In the genomic region with DNA sequence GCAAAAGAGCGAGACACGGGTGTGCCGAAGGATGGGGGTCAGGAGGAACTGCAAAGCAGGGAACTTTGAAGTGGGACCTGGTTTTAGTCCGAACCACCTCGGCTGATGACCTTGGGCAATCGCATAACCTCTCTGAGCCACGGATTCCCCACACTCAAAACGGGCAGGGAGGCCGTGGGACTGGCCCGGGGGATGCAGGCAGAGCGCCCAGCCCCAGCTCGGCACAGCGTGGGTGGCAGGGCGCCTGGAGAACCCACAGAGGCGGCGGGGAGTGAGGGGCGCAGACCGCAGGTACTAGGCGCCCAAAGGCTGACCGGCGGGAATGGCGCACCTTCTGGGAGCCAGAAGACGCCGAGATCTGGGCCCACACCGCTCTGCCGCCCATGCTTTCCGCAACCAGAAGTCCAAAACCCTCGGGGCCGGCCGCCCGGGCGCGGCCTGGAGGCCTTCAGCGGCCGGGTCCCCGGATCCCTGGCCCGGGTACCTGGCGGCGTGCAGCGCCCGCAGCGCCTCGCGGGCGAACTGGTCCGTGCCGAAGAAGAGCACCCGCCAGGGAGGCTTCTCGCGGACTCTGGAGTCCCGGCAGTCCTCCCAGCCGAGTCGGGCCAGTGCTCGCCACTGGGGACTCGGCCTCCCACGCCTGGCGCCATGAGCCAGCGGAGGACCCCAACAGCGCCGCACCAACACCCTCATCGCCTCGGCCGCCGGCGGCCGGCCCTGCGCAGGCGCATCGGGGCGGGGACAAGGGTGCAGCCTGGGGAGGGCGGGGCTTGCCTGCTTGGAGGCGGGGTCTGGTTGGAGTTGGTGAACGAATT, we compare ENCODE assay signal across 8 cellular contexts. TPM values are rescaled to one million over a fixed set of nuclear protein-coding genes. Genes with fewer than 3 reads are reported as not detected.
DNase-seq lines count a peak whose midpoint lies in the region; ATAC-seq and TF ChIP-seq lines count a peak whose summit lies in the region.

TSS of gene MTFMT (minus strand) at position 719 of the 815 bp plus-strand sequence. CDS start at position 693, 26 bp downstream.

- H3K9me3 Mint-ChIP-seq in Calu3 (ENCODE audit: low read depth, unreplicated experiment): no peaks in the 10 kb centered on the region
- H3K9me3 Mint-ChIP-seq in stimulated activated naive CD8-positive, alpha-beta T cell treated with anti-CD3 and anti-CD28 coated beads, Interleukin-15, Interleukin-2, amounts not matched to agents 100 ng/mL and 50 ng/mL, for 24 hours: no peaks in the 10 kb centered on the region

- H3K9ac ChIP-seq in neural cell (ENCODE audit: low read length): peak within 1 kb of the TSS; percentile 80

- H3K79me2 ChIP-seq in neural cell (replicated peaks; ENCODE audit: insufficient read depth, low read length): peaks cover 3% of the 10 kb centered on the region

- no peaks in the 10 kb centered on the region for H3K36me3 ChIP-seq in neural cell (ENCODE audit: insufficient read depth, low read length)

- intact Hi-C loops in Calu3 (cut with micrococcal nuclease; ENCODE audit: unreplicated experiment): no loop called here

- H3K27me3 Mint-ChIP-seq in Calu3 (ENCODE audit: unreplicated experiment): peaks cover 13% of the 10 kb centered on the region
- peaks cover 18% of the 10 kb centered on the region for H3K27me3 Mint-ChIP-seq in stimulated activated naive CD8-positive, alpha-beta T cell treated with anti-CD3 and anti-CD28 coated beads, Interleukin-15, Interleukin-2, amounts not matched to agents 100 ng/mL and 50 ng/mL, for 24 hours

- peak within 1 kb of the TSS; percentile 79 for H3K4me3 Mint-ChIP-seq in Calu3 (ENCODE audit: low read depth, unreplicated experiment)
- H3K4me3 Mint-ChIP-seq in stimulated activated naive CD8-positive, alpha-beta T cell treated with anti-CD3 and anti-CD28 coated beads, Interleukin-15, Interleukin-2, amounts not matched to agents 100 ng/mL and 50 ng/mL, for 24 hours: peak within 1 kb of the TSS; percentile 94

- CTCF ChIA-PET in Calu3 (lab: Charles Lee): no interaction called here

- no peaks in the 10 kb centered on the region for H4K20me1 ChIP-seq in neural cell (ENCODE audit: insufficient read depth)

- H3K9me3 ChIP-seq in neural cell (ENCODE audit: low read length): no peaks in the 10 kb centered on the region

- peak within 1 kb of the TSS; percentile 70 for H3K4me2 ChIP-seq in neural cell (ENCODE audit: low read length)

- TF ChIP-seq CTCF in Calu3 (IDR thresholded peaks at IDR 0.05; ENCODE audit: unreplicated experiment) (no peak), neural cell (IDR thresholded peaks at IDR 0.05; ENCODE audit: poor library complexity, severe bottlenecking) (no peak)

- H3K9me2 ChIP-seq in neural cell (ENCODE audit: insufficient read depth, low read length): no peaks in the 10 kb centered on the region

- H2AFZ ChIP-seq in neural cell (ENCODE audit: low read depth, low read length): peak within 1 kb of the TSS; percentile 74

- H3K4me1 Mint-ChIP-seq in Calu3 (ENCODE audit: low read depth, unreplicated experiment): peaks cover 19% of the 10 kb centered on the region
- H3K4me1 Mint-ChIP-seq in stimulated activated naive CD8-positive, alpha-beta T cell treated with anti-CD3 and anti-CD28 coated beads, Interleukin-15, Interleukin-2, amounts not matched to agents 100 ng/mL and 50 ng/mL, for 24 hours (ENCODE audit: low read depth): peaks cover 15% of the 10 kb centered on the region

- TF ChIP-seq EP300 in Ishikawa (IDR thresholded peaks at IDR 0.05; ENCODE audit: borderline replicate concordance): 0 out of 2 replicates have a peak, but pooled peaks have one; percentile 6
- TF ChIP-seq EP300 in neural cell (conservative IDR thresholded peaks at IDR 0.05; ENCODE audit: poor library complexity, severe bottlenecking): no peak

- no peaks in the 10 kb centered on the region for H3F3A ChIP-seq in neural cell (ENCODE audit: insufficient read depth, low read length, poor library complexity, severe bottlenecking)

- peak; percentile 96 for TF ChIP-seq POLR2A in Raji (IDR thresholded peaks at IDR 0.05; ENCODE audit: insufficient read depth, low read depth, low read length)

- peak within 1 kb of the TSS; percentile 57 for H3K27ac Mint-ChIP-seq in Calu3 (ENCODE audit: unreplicated experiment)
- peak within 1 kb of the TSS; percentile 86 for H3K27ac Mint-ChIP-seq in stimulated activated naive CD8-positive, alpha-beta T cell treated with anti-CD3 and anti-CD28 coated beads, Interleukin-15, Interleukin-2, amounts not matched to agents 100 ng/mL and 50 ng/mL, for 24 hours

- peak; percentile 58 for ATAC-seq in GM21367 (IDR thresholded peaks at IDR 0.05; ENCODE audit: unreplicated experiment)

- H3K27ac ChIP-seq in neural cell (ENCODE audit: low read length): peak within 1 kb of the TSS; percentile 7

- no peak for TF ChIP-seq RAD21 in Ishikawa (IDR thresholded peaks at IDR 0.05; ENCODE audit: low read depth)
- TF ChIP-seq RAD21 in neural cell (conservative IDR thresholded peaks at IDR 0.05): no peak

- peaks cover 25% of the 10 kb centered on the region for H3K36me3 Mint-ChIP-seq in Calu3 (ENCODE audit: insufficient read depth, unreplicated experiment)
- peaks cover 24% of the 10 kb centered on the region for H3K36me3 Mint-ChIP-seq in stimulated activated naive CD8-positive, alpha-beta T cell treated with anti-CD3 and anti-CD28 coated beads, Interleukin-15, Interleukin-2, amounts not matched to agents 100 ng/mL and 50 ng/mL, for 24 hours (ENCODE audit: low read depth)

- peak within 1 kb of the TSS; percentile 96 for H3K4me3 ChIP-seq in neural cell (ENCODE audit: low read length)

- BruUV-seq in Calu3 (replicated peaks; lab: Mats Ljungman, UMichigan): no TSS peak

- no peaks in the 10 kb centered on the region for H3K27me3 ChIP-seq in neural cell (ENCODE audit: insufficient read depth, low read depth, low read length)

- peak; percentile 96 for DNase-seq in Calu3
- peak; percentile 90 for DNase-seq in activated effector memory CD4-positive, alpha-beta T cell treated with Interleukin-2 at 50 U/mL for 16 hours
- DNase-seq in fibroblast of the conjunctiva (ENCODE audit: low read depth): peak; percentile 53

TF ChIP-seq in Ishikawa, 13 proteins besides CTCF, POLR2A, EP300 and RAD21 (continues in another document):
- TF ChIP-seq FOXM1 (IDR thresholded peaks at IDR 0.05; ENCODE audit: borderline replicate concordance, low read depth) (no peak), TCF12 (IDR thresholded peaks at IDR 0.05; ENCODE audit: low read depth) (no peak), EGR1 (IDR thresholded peaks at IDR 0.05) (peak; percentile 57), YY1 (IDR thresholded peaks at IDR 0.05; ENCODE audit: low read depth) (peak; percentile 86), NFIC (IDR thresholded peaks at IDR 0.05) (no peak), CEBPB (IDR thresholded peaks at IDR 0.05) (no peak), TAF1 (IDR thresholded peaks at IDR 0.05; ENCODE audit: low read depth) (peak; percentile 88)
- TF ChIP-seq, protein P1, sequence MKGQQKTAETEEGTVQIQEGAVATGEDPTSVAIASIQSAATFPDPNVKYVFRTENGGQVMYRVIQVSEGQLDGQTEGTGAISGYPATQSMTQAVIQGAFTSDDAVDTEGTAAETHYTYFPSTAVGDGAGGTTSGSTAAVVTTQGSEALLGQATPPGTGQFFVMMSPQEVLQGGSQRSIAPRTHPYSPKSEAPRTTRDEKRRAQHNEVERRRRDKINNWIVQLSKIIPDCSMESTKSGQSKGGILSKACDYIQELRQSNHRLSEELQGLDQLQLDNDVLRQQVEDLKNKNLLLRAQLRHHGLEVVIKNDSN (IDR thresholded peaks at IDR 0.05): no peak
- TF ChIP-seq, protein P2, sequence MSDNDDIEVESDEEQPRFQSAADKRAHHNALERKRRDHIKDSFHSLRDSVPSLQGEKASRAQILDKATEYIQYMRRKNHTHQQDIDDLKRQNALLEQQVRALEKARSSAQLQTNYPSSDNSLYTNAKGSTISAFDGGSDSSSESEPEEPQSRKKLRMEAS (IDR thresholded peaks at IDR 0.05): no peak; the same call in 1 of the 2 replicates

TF ChIP-seq in neural cell, 6 proteins besides CTCF, POLR2A, EP300 and RAD21:
- TF ChIP-seq TAF1 (IDR thresholded peaks at IDR 0.05; ENCODE audit: low read depth) (peak; percentile 45), EZH2 (IDR thresholded peaks at IDR 0.05; ENCODE audit: borderline replicate concordance, insufficient read depth, low read length, poor library complexity, severe bottlenecking) (no peak), SMC3 (conservative IDR thresholded peaks at IDR 0.05; ENCODE audit: poor library complexity) (no peak), MXI1 (conservative IDR thresholded peaks at IDR 0.05; ENCODE audit: poor library complexity, severe bottlenecking) (peak; percentile 93), POLR2AphosphoS5 (IDR thresholded peaks at IDR 0.05) (peak; percentile 95)
- TF ChIP-seq, protein P3, sequence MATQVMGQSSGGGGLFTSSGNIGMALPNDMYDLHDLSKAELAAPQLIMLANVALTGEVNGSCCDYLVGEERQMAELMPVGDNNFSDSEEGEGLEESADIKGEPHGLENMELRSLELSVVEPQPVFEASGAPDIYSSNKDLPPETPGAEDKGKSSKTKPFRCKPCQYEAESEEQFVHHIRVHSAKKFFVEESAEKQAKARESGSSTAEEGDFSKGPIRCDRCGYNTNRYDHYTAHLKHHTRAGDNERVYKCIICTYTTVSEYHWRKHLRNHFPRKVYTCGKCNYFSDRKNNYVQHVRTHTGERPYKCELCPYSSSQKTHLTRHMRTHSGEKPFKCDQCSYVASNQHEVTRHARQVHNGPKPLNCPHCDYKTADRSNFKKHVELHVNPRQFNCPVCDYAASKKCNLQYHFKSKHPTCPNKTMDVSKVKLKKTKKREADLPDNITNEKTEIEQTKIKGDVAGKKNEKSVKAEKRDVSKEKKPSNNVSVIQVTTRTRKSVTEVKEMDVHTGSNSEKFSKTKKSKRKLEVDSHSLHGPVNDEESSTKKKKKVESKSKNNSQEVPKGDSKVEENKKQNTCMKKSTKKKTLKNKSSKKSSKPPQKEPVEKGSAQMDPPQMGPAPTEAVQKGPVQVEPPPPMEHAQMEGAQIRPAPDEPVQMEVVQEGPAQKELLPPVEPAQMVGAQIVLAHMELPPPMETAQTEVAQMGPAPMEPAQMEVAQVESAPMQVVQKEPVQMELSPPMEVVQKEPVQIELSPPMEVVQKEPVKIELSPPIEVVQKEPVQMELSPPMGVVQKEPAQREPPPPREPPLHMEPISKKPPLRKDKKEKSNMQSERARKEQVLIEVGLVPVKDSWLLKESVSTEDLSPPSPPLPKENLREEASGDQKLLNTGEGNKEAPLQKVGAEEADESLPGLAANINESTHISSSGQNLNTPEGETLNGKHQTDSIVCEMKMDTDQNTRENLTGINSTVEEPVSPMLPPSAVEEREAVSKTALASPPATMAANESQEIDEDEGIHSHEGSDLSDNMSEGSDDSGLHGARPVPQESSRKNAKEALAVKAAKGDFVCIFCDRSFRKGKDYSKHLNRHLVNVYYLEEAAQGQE (IDR thresholded peaks at IDR 0.05; ENCODE audit: borderline replicate concordance): peak; percentile 44

RNA-seq across cellular contexts. Expression of gene MTFMT, which starts in this region (rescaled TPM):
- total RNA-seq in Calu3 (2022): 18.9 and 27.6 TPM in 2 replicates
- 14.4 and 21.3 TPM in 2 replicates for polyA plus RNA-seq in neural cell
- polyA minus RNA-seq in neural cell: 18.9 and 21.7 TPM in 2 replicates

Comparison
In these comparisons a context has a peak if more than half of its experiments do, and no peak if none do; other contexts are left out.
1. Peak in every context shown above with its lines: DNase-seq, ATAC-seq, H3K4me3 ChIP-seq and H3K27ac ChIP-seq.